In genomic region chr3:70861855-70862254, GRCh38 we compare ENCODE assay signal across 13 cellular contexts.
A peak's percentile ranks its signal among the peaks of the same experiment; 100 is the strongest.
DNase-seq lines count a peak whose midpoint lies in the region; ATAC-seq and TF ChIP-seq lines count a peak whose summit lies in the region.
"Had no signal": no experiment of that assay in that cellular context is flagged by ENCODE, and none has a peak within 500 bp of the region (broad histone marks: within the 10 kb centered on the region; RNA-seq: fewer than 3 reads in every experiment).

No MANE protein-coding gene starts in this region.

- H3K27me3 Mint-ChIP-seq in mesothelial cell of epicardium (ENCODE audit: low read depth) = no peaks in the 10 kb centered on the region

- ATAC-seq in body of pancreas (peak; percentile 33), heart right ventricle (peak; percentile 55 to 95 (median 88)), thoracic aorta (ENCODE audit: insufficient number of reproducible peaks, low FRiP score, low read depth) (no peak)
- ATAC-seq: activated T-cell treated with anti-CD3 and anti-CD28 coated beads, Interleukin-2, amount 50 U/mL, for 4 hours had no signal

- H3K36me3 ChIP-seq in body of pancreas (replicated peaks in 1 of 2; ENCODE audit: insufficient read depth in 1 of 2, low read depth in 2 of 2) (no peaks in the 10 kb centered on the region), heart right ventricle (no peaks in the 10 kb centered on the region), thoracic aorta (no peaks in the 10 kb centered on the region)
- H3K36me3 ChIP-seq: neutrophil had no signal

- intact Hi-C loops in body of pancreas (cut with DNase I) (no loop called here), heart right ventricle (cut with DNase I) (no loop called here)

- no peak overlapping the region for H3K4me3 ChIP-seq in body of pancreas
- H3K4me3 ChIP-seq in heart right ventricle = no peak overlapping the region
- no peak overlapping the region for H3K4me3 ChIP-seq in thoracic aorta

- peaks cover 4% of the 10 kb centered on the region for H3K36me3 Mint-ChIP-seq in mesothelial cell of epicardium
- H3K36me3 Mint-ChIP-seq: CD8-positive, alpha-beta memory T cell had no signal

- peaks cover 16% of the 10 kb centered on the region for H3K4me1 Mint-ChIP-seq in mesothelial cell of epicardium
- H3K4me1 Mint-ChIP-seq: CD8-positive, alpha-beta memory T cell had no signal

- DNase-seq in GM03348 (ENCODE audit: low spot score) = peak; percentile 70
- DNase-seq in body of pancreas = no peak
- DNase-seq in heart right ventricle = peak in 1 of 2 donors; percentile 24
- no peak for DNase-seq in thoracic aorta (ENCODE audit: low spot score)
- DNase-seq in mesothelial cell of epicardium (ENCODE audit: low spot score in 2 of 2, unreplicated experiment in 2 of 2) = no peak
- DNase-seq in NCI-H748 (lab: John Stamatoyannopoulos, UW; ENCODE audit: unreplicated experiment) = no peak
- DNase-seq in foreskin melanocyte = no peak
- DNase-seq: activated CD4-positive, alpha-beta T cell treated with anti-CD3 and anti-CD28 coated beads, Interleukin-2, amount 50 U/mL, for 4 hours; activated T-cell treated with anti-CD3 and anti-CD28 coated beads, Interleukin-2, amount 50 U/mL, for 4 hours; anterior cingulate cortex; CD8-positive, alpha-beta memory T cell; NCI-H1048 had no signal

- H3K9me3 ChIP-seq in body of pancreas (no peaks in the 10 kb centered on the region), heart right ventricle (peaks cover 0 to 15% (median 6%) of the 10 kb centered on the region in 11 donors), thoracic aorta (peaks cover 4% of the 10 kb centered on the region)
- H3K9me3 ChIP-seq: neutrophil had no signal

- H3K27me3 ChIP-seq in body of pancreas = no peaks in the 10 kb centered on the region
- no peaks in the 10 kb centered on the region for H3K27me3 ChIP-seq in heart right ventricle
- H3K27me3 ChIP-seq in thoracic aorta (replicated peaks; ENCODE audit: insufficient read depth) = no peaks in the 10 kb centered on the region
- H3K27me3 ChIP-seq: neutrophil had no signal

- H3K4me1 ChIP-seq in body of pancreas (no peaks in the 10 kb centered on the region), heart right ventricle (peaks cover 0 to 16% (median 4%) of the 10 kb centered on the region in 9 donors), thoracic aorta (ENCODE audit: control insufficient read depth in 1 of 2, low read depth in 2 of 2) (peaks cover 2 to 29% of the 10 kb centered on the region in 2 donors)

- no peak overlapping the region for H3K27ac Mint-ChIP-seq in mesothelial cell of epicardium
- H3K27ac Mint-ChIP-seq: CD8-positive, alpha-beta memory T cell had no signal

- H3K9me3 Mint-ChIP-seq in mesothelial cell of epicardium = peaks cover 12% of the 10 kb centered on the region
- H3K9me3 Mint-ChIP-seq: activated T-cell treated with anti-CD3 and anti-CD28 coated beads, Interleukin-2, amount 50 U/mL, for 4 hours had no signal

- no peak overlapping the region for H3K4me3 Mint-ChIP-seq in mesothelial cell of epicardium
- H3K4me3 Mint-ChIP-seq: activated T-cell treated with anti-CD3 and anti-CD28 coated beads, Interleukin-2, amount 50 U/mL, for 4 hours; CD8-positive, alpha-beta memory T cell had no signal

- no peak overlapping the region for H3K27ac ChIP-seq in body of pancreas
- peak overlapping the region in 8 of 10 donors; percentile 1 to 73 (median 54) for H3K27ac ChIP-seq in heart right ventricle
- peak overlapping the region; percentile 11 to 30 for H3K27ac ChIP-seq in thoracic aorta
- H3K27ac ChIP-seq: neutrophil had no signal

- TF ChIP-seq POLR2A in body of pancreas (IDR thresholded peaks at IDR 0.05) = no peak

- WGBS in body of pancreas, 2 donors = 62 to 66% methylated on average over 2 of the region's 2 CpGs
- 62 to 63% methylated on average over 2 of the region's 2 CpGs for WGBS in heart right ventricle, 2 donors

- no peak for TF ChIP-seq CTCF in body of pancreas (IDR thresholded peaks at IDR 0.05)
- TF ChIP-seq CTCF in heart right ventricle (IDR thresholded peaks at IDR 0.05) = no peak
- TF ChIP-seq CTCF in thoracic aorta (IDR thresholded peaks at IDR 0.05) = no peak
- no peak for TF ChIP-seq CTCF in mesothelial cell of epicardium (IDR thresholded peaks at IDR 0.05; ENCODE audit: unreplicated experiment)

Comparison
In these comparisons a context has a peak if more than half of its experiments do, and no peak if none do; other contexts are left out.
1. H3K27ac ChIP-seq: peak in heart right ventricle (8 of 10) and thoracic aorta (2 of 2); none in body of pancreas (0 of 4).